8 cellular contexts compared by ENCODE assay signal in genomic region chr12:109264095-109264942, GRCh38. TPM values are rescaled to one million over a fixed set of nuclear protein-coding genes. Genes with fewer than 3 reads are reported as not detected.
DNase-seq lines count a peak whose midpoint lies in the region; ATAC-seq, FAIRE-seq and TF ChIP-seq lines count a peak whose summit lies in the region.

No MANE protein-coding gene starts in this region.

- no peaks in the 10 kb centered on the region for H3K4me1 Mint-ChIP-seq in astrocyte (ENCODE audit: low read depth, unreplicated experiment)

- H3K4me2 ChIP-seq in astrocyte (ENCODE audit: low read length) = no peak overlapping the region

- no peak overlapping the region for H3K27ac Mint-ChIP-seq in astrocyte (ENCODE audit: unreplicated experiment)

- H3K27me3 ChIP-seq in astrocyte (ENCODE audit: insufficient read depth, low read length) = no peaks in the 10 kb centered on the region

- H3K4me3 ChIP-seq in astrocyte (ENCODE audit: insufficient read depth, low read depth, low read length) = no peak overlapping the region

- H3K9ac ChIP-seq in astrocyte (ENCODE audit: low read length) = no peak overlapping the region

- DNase-seq in G401 (ENCODE audit: low spot score) = peak; percentile 74
- peak; percentile 87 for DNase-seq in RPMI8226
- DNase-seq in astrocyte (ENCODE audit: low read depth) = peak; percentile 13
- peak; percentile 79 for DNase-seq in iPS DF 4.7 (ENCODE audit: extremely low read depth, low spot score)
- DNase-seq in stimulated activated CD4-positive, alpha-beta T cell treated with anti-CD3 and anti-CD28 coated beads, Interleukin-12 subunit alpha, Interleukin-12 subunit beta, amount 100 ng/mL, for 48 hours (ENCODE audit: low read depth in 2 of 3, low spot score in 1 of 3) = peak; percentile 31 to 47 (median 40)
- no peak for DNase-seq in DMS79 (lab: John Stamatoyannopoulos, UW)

- no peak overlapping the region for H3K27ac ChIP-seq in astrocyte (ENCODE audit: low read depth, low read length)

- peak overlapping the region; percentile 21 for H2AFZ ChIP-seq in astrocyte (ENCODE audit: low read depth, low read length)

- H3K9me3 ChIP-seq in astrocyte (ENCODE audit: insufficient read depth, low read depth, low read length) = no peaks in the 10 kb centered on the region

- peaks cover 10% of the 10 kb centered on the region for H3K27me3 Mint-ChIP-seq in astrocyte (ENCODE audit: low read depth, unreplicated experiment)

- no peak overlapping the region for H3K4me3 Mint-ChIP-seq in astrocyte (ENCODE audit: unreplicated experiment)

- no peaks in the 10 kb centered on the region for H3K4me1 ChIP-seq in astrocyte (ENCODE audit: insufficient read depth, low read length)

- peaks cover 3% of the 10 kb centered on the region for H3K9me3 Mint-ChIP-seq in astrocyte (ENCODE audit: unreplicated experiment)

- H3K36me3 Mint-ChIP-seq in astrocyte (ENCODE audit: low read depth, unreplicated experiment) = no peaks in the 10 kb centered on the region

- in situ Hi-C loops in G401 (cut with HindIII; ENCODE audit: low sequenced_read_pairs) = no loop called here

- ATAC-seq in HG03565 (IDR thresholded peaks at IDR 0.05; ENCODE audit: unreplicated experiment) = no peak

- no peaks in the 10 kb centered on the region for H3K36me3 ChIP-seq in astrocyte (ENCODE audit: insufficient read depth, low read length)

- no peak for FAIRE-seq in astrocyte (lab: Jason Lieb, UNC)

- TF ChIP-seq CTCF in LNCAP (IDR thresholded peaks at IDR 0.05) = peak; percentile 98
- TF ChIP-seq CTCF in astrocyte (IDR thresholded peaks at IDR 0.05; ENCODE audit: insufficient read depth, low read depth, low read length) = peak; percentile 66

- no peaks in the 10 kb centered on the region for H3K79me2 ChIP-seq in astrocyte (ENCODE audit: insufficient read depth, low read length)

- H4K20me1 ChIP-seq in astrocyte (ENCODE audit: insufficient read depth, low read length) = no peaks in the 10 kb centered on the region

RNA-seq across cellular contexts. Expression of gene FOXN4, which starts 44.8 kb away (rescaled TPM):
- 0.43 and 0.78 TPM in 2 replicates for total RNA-seq in G401 (2014; rRNA removed; shearing (Covaris generic))
- total RNA-seq in astrocyte = not detected in 2 replicates
